In genomic region chr1:99173282-99173681, GRCh38 we compare ENCODE assay signal across 12 cellular contexts.
A peak's percentile ranks its signal among the peaks of the same experiment; 100 is the strongest.
DNase-seq lines count a peak whose midpoint lies in the region; TF ChIP-seq lines count a peak whose summit lies in the region.
"Had no signal": no experiment of that assay in that cellular context is flagged by ENCODE, and none has a peak within 500 bp of the region (broad histone marks: within the 10 kb centered on the region; RNA-seq: fewer than 3 reads in every experiment).

No MANE protein-coding gene starts in this region.

- H3F3A ChIP-seq in SK-N-SH (replicated peaks; ENCODE audit: insufficient read depth) = peaks cover 27% of the 10 kb centered on the region

- H3K4me1 ChIP-seq in SK-N-SH (ENCODE audit: control insufficient read depth in 1 of 2, insufficient read depth in 2 of 2, low read depth in 1 of 2, low read length in 1 of 2) = peaks cover 14 to 27% of the 10 kb centered on the region in 2 experiments

- no peaks in the 10 kb centered on the region; the same call in 1 of the 2 replicates for H3K9me2 ChIP-seq in SK-N-SH

- DNase-seq in GM04504 (ENCODE audit: low read depth) (peak; percentile 13), SK-N-SH (no peak), fibroblast of peridontal ligament (ENCODE audit: extremely low read depth) (peak; percentile 36), retina (no peak), NCI-H1105 (lab: John Stamatoyannopoulos, UW) (no peak), DMS114 treated with DMSO at 0.1 percent for 48 hours (lab: John Stamatoyannopoulos, UW; ENCODE audit: unreplicated experiment) (no peak)
- no peak for DNase-seq in NK-92 treated with Interleukin-12 subunit alpha and Interleukin-12 subunit beta, amount 100 ng/mL, for 24 hours (lab: John Stamatoyannopoulos, UW)
- DNase-seq: NCI-H146, NCI-H2081 treated with DMSO at 0.1 percent for 48 hours, PC-9 had no signal

- CTCF ChIA-PET in SK-N-SH (lab: Yijun Ruan, JAX) = interaction anchor here (0.7 to 1.5 kb wide), 2 partner anchors 308 to 309 kb away, joined by 3 read pairs; no protein-coding TSS in a partner anchor

- POLR2A ChIA-PET in SK-N-SH (lab: Yijun Ruan, JAX) = no interaction called here

- no peak overlapping the region for H2AFZ ChIP-seq in SK-N-SH (ENCODE audit: low read depth)
- H2AFZ ChIP-seq: PC-9 had no signal

- peak overlapping the region; percentile 25 to 76; a peak in 3 of 4 replicates for H3K27ac ChIP-seq in SK-N-SH (ENCODE audit: low read depth in 2 of 2, low read length in 1 of 2)
- H3K27ac ChIP-seq: C4-2B, PC-9 had no signal

- H3K9ac ChIP-seq in SK-N-SH = peak overlapping the region; percentile 26; the same call in 1 of the 2 replicates

- H3K9me3 ChIP-seq in SK-N-SH = no peaks in the 10 kb centered on the region

- peak; percentile 5 to 48; a peak in 1 of 4 replicates for TF ChIP-seq EP300 in SK-N-SH (IDR thresholded peaks at IDR 0.05; ENCODE audit: borderline replicate concordance in 1 of 2, low read depth in 1 of 2, low read length in 1 of 2)

- H4K20me1 ChIP-seq in SK-N-SH (ENCODE audit: insufficient read depth) = no peaks in the 10 kb centered on the region

- no peaks in the 10 kb centered on the region for H3K36me3 ChIP-seq in SK-N-SH (replicated peaks in 1 of 2; ENCODE audit: control insufficient read depth in 1 of 2, insufficient read depth in 2 of 2, low read length in 1 of 2)

- TF ChIP-seq CTCF in SK-N-SH (IDR thresholded peaks at IDR 0.05) = no peak

- peak overlapping the region; percentile 44; the same call in 1 of the 2 replicates for H3K4me2 ChIP-seq in SK-N-SH
- H3K4me2 ChIP-seq: PC-9 had no signal

- WGBS in SK-N-SH (ENCODE audit: low lambda C conversion rate) = 54% methylated on average over 3 of the region's 3 CpGs

- H3K4me3 ChIP-seq in SK-N-SH (ENCODE audit: low read depth in 2 of 2, low read length in 1 of 2) = no peak overlapping the region
- H3K4me3 ChIP-seq: K562, PC-9 had no signal

- no peaks in the 10 kb centered on the region for H3K27me3 ChIP-seq in SK-N-SH (ENCODE audit: insufficient read depth)

- H3K79me2 ChIP-seq in SK-N-SH (ENCODE audit: insufficient read depth) = no peaks in the 10 kb centered on the region

- TF ChIP-seq RAD21 in SK-N-SH (IDR thresholded peaks at IDR 0.05; ENCODE audit: low read length) = no peak

TF ChIP-seq in SK-N-SH, 30 proteins besides CTCF, POLR2A, EP300 and RAD21:
- TF ChIP-seq MXI1 (IDR thresholded peaks at IDR 0.05; ENCODE audit: low read depth, low read length) = no peak
- 0 out of 2 replicates have a peak, but pooled peaks have one; percentile 25 for TF ChIP-seq TEAD4 (IDR thresholded peaks at IDR 0.05; ENCODE audit: borderline replicate concordance, insufficient read depth)
- TF ChIP-seq FOXM1 (IDR thresholded peaks at IDR 0.05; ENCODE audit: low read depth) = no peak
- no peak for TF ChIP-seq NRF1 (IDR thresholded peaks at IDR 0.05; ENCODE audit: low read depth, low read length)
- TF ChIP-seq SMC3 (IDR thresholded peaks at IDR 0.05; ENCODE audit: low read depth, low read length) = no peak
- peak; percentile 84 for TF ChIP-seq TCF12 (IDR thresholded peaks at IDR 0.05)
- no peak for TF ChIP-seq IRF3 (IDR thresholded peaks at IDR 0.05; ENCODE audit: low read depth, low read length)
- TF ChIP-seq NFIC (IDR thresholded peaks at IDR 0.05; ENCODE audit: borderline replicate concordance) = peak; percentile 56
- peak; percentile 48; the same call in 1 of the 2 replicates for TF ChIP-seq PBX3 (IDR thresholded peaks at IDR 0.05)
- TF ChIP-seq POLR2AphosphoS5 (IDR thresholded peaks at IDR 0.05; ENCODE audit: low read depth, low read length) = peak; percentile 32; the same call in 1 of the 2 replicates
- TF ChIP-seq MEF2A (IDR thresholded peaks at IDR 0.05; ENCODE audit: borderline replicate concordance, low read depth) = peak; percentile 61; the same call in 1 of the 2 replicates
- TF ChIP-seq RFX5 (IDR thresholded peaks at IDR 0.05; ENCODE audit: low read length) = no peak
- peak; percentile 27; the same call in 1 of the 2 replicates for TF ChIP-seq FOSL2 (IDR thresholded peaks at IDR 0.05; ENCODE audit: borderline replicate concordance, low read depth)
- no peak for TF ChIP-seq FOXJ3 (CRISPR knock-in tag; IDR thresholded peaks at IDR 0.05)
- TF ChIP-seq RXRA (IDR thresholded peaks at IDR 0.05; ENCODE audit: borderline replicate concordance, low read depth) = no peak
- TF ChIP-seq GABPA (IDR thresholded peaks at IDR 0.05; ENCODE audit: low read depth) = no peak
- TF ChIP-seq ELF1 (IDR thresholded peaks at IDR 0.05) = no peak
- TF ChIP-seq REST (IDR thresholded peaks at IDR 0.05; ENCODE audit: low read depth, low read length) = no peak
- TF ChIP-seq YY1 (IDR thresholded peaks at IDR 0.05; ENCODE audit: low read depth) = no peak
- TF ChIP-seq ZBTB33 (IDR thresholded peaks at IDR 0.05; ENCODE audit: borderline replicate concordance, low read depth) = no peak
- TF ChIP-seq GATA2 (CRISPR knock-in tag; IDR thresholded peaks at IDR 0.05) = no peak
- peak; percentile 29; the same call in 1 of the 2 replicates for TF ChIP-seq JUND (IDR thresholded peaks at IDR 0.05)

Comparison
In these comparisons a context has a peak if more than half of its experiments do, and no peak if none do; other contexts are left out.
1. DNase-seq: peak in GM04504 (single experiment) and fibroblast of peridontal ligament (single experiment); none in SK-N-SH (single experiment), NK-92 treated with Interleukin-12 subunit alpha and Interleukin-12 subunit beta, amount 100 ng/mL, for 24 hours (single experiment), retina (single experiment), NCI-H1105 (single experiment) and DMS114 treated with DMSO at 0.1 percent for 48 hours (single experiment).